1 cellular context compared by ENCODE assay signal in the genomic region with DNA sequence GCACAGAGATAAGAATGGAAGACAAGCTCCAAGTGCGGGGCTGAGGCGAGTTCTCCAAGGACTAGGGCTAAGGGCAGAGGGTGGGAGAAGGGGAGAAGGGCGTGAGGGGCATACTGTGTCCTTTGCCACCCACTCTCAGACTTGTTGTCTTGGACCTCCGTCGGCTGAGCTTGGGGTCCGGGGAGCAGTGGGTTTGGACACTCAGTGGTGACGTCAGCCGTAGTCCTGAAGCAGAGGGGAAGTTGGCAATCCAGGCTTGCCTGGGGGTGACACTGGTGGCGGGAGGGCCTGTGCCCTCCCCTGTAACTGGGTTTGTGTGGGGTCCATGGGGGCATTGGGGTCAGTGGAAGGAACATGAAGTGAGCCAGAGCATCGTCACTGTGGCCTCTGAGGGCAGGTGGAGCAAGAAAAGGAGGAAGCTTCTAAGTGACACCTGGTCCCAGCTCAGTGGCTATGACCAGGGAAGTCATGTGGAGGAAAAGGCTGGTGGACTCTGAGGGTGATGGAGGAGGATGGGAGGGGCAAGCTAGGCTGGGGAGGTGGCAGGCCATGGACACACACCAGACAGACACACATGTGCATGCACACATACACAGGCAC.
TF ChIP-seq lines count a peak whose summit lies in the region.

No MANE protein-coding gene starts in this region.

TF ChIP-seq in SK-N-SH treated with all-trans-retinoic acid at 6 μM for 48 hours, 23 proteins besides CTCF, POLR2A, EP300 and RAD21 (continued from another document):
- TF ChIP-seq, protein P1, sequence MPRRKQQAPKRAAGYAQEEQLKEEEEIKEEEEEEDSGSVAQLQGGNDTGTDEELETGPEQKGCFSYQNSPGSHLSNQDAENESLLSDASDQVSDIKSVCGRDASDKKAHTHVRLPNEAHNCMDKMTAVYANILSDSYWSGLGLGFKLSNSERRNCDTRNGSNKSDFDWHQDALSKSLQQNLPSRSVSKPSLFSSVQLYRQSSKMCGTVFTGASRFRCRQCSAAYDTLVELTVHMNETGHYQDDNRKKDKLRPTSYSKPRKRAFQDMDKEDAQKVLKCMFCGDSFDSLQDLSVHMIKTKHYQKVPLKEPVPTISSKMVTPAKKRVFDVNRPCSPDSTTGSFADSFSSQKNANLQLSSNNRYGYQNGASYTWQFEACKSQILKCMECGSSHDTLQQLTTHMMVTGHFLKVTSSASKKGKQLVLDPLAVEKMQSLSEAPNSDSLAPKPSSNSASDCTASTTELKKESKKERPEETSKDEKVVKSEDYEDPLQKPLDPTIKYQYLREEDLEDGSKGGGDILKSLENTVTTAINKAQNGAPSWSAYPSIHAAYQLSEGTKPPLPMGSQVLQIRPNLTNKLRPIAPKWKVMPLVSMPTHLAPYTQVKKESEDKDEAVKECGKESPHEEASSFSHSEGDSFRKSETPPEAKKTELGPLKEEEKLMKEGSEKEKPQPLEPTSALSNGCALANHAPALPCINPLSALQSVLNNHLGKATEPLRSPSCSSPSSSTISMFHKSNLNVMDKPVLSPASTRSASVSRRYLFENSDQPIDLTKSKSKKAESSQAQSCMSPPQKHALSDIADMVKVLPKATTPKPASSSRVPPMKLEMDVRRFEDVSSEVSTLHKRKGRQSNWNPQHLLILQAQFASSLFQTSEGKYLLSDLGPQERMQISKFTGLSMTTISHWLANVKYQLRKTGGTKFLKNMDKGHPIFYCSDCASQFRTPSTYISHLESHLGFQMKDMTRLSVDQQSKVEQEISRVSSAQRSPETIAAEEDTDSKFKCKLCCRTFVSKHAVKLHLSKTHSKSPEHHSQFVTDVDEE (CRISPR knock-in tag; IDR thresholded peaks at IDR 0.05) = no peak
- no peak for TF ChIP-seq OSR1 (CRISPR knock-in tag; IDR thresholded peaks at IDR 0.05)
- TF ChIP-seq ZFP30 (CRISPR knock-in tag; IDR thresholded peaks at IDR 0.05) = no peak
- TF ChIP-seq PPARA (CRISPR knock-in tag; IDR thresholded peaks at IDR 0.05; ENCODE audit: borderline replicate concordance) = no peak
- TF ChIP-seq CSDC2 (CRISPR knock-in tag; IDR thresholded peaks at IDR 0.05) = no peak
- no peak for TF ChIP-seq ARNTL (CRISPR knock-in tag; IDR thresholded peaks at IDR 0.05; ENCODE audit: borderline replicate concordance, low read depth)
- no peak for TF ChIP-seq ZC3H10 (CRISPR knock-in tag; IDR thresholded peaks at IDR 0.05)
- TF ChIP-seq ZFP3 (CRISPR knock-in tag; IDR thresholded peaks at IDR 0.05) = no peak
- TF ChIP-seq ZNF70 (CRISPR knock-in tag; IDR thresholded peaks at IDR 0.05) = no peak
